1 cellular context compared by ENCODE assay signal in the genomic region with DNA sequence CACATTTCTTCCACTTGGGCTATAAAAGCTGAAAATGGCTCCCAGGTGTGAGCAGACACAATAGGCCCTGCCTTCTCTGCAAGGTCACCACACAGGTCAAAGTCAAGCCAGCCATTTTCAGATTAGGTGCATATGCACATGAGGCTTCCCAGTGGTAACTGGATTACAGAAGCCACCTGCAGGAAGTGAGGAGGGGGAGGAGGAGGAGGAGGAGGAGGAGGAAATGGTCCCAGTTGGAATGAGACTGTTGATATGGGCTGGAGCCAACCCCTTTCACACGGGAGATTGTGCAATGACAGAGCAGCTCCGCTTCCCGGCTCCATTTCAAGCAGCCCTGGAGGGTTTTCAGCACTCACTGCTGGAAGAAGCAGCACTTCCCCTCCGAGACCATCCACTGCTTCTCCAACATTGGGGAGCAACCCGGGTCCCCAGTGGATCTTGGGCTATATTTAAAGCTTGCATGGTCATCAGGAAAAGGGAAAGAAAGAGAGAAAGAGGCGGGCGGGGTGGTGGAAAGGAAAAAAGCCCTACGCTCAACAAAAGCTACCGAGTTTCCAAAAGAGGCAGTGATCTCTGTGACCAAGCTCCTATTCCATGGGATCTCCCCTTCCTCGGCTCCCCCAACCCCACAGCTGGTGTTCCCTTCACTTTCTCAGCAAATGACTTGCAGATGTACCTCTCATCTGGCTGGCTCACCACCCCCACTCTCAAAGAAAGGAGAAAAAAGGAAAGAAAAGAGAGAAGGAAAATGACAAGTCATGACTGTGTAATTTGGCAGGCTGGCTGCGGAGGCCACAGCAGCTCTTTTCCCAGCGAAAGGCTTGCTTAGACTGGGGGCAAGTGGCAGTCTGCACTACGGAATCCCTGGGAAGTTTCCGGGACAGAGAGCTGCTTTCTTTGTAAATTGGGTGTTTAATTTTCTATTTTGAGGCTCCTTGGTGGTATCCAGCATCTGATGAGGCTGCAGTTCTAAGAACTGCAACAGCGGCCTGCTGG.
A peak's percentile ranks its signal among the peaks of the same experiment; 100 is the strongest.
TF ChIP-seq lines count a peak whose summit lies in the region.

No MANE protein-coding gene starts in this region.

TF ChIP-seq in HepG2, 621 proteins besides CTCF, POLR2A, EP300 and RAD21 (continued from another document and continues in another):
- TF ChIP-seq U2AF1 (optimal IDR thresholded peaks at IDR 0.05; ENCODE audit: low read depth, low read length) = no peak
- 0 out of 2 replicates have a peak, but pooled peaks have one; percentile 45 for TF ChIP-seq ZMYM4 (CRISPR knock-in tag; IDR thresholded peaks at IDR 0.05)
- TF ChIP-seq, protein P1, sequence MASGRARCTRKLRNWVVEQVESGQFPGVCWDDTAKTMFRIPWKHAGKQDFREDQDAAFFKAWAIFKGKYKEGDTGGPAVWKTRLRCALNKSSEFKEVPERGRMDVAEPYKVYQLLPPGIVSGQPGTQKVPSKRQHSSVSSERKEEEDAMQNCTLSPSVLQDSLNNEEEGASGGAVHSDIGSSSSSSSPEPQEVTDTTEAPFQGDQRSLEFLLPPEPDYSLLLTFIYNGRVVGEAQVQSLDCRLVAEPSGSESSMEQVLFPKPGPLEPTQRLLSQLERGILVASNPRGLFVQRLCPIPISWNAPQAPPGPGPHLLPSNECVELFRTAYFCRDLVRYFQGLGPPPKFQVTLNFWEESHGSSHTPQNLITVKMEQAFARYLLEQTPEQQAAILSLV (CRISPR knock-in tag; IDR thresholded peaks at IDR 0.05; ENCODE audit: borderline replicate concordance) = no peak
- no peak for TF ChIP-seq NFKBIZ (CRISPR knock-in tag; IDR thresholded peaks at IDR 0.05)
- TF ChIP-seq ZSCAN31 (CRISPR knock-in tag; IDR thresholded peaks at IDR 0.05; ENCODE audit: low read depth) = no peak
- no peak for TF ChIP-seq FOSL2 (CRISPR knock-in tag; IDR thresholded peaks at IDR 0.05)
- TF ChIP-seq MXD4 (CRISPR knock-in tag; IDR thresholded peaks at IDR 0.05) = no peak
- TF ChIP-seq, protein P2, sequence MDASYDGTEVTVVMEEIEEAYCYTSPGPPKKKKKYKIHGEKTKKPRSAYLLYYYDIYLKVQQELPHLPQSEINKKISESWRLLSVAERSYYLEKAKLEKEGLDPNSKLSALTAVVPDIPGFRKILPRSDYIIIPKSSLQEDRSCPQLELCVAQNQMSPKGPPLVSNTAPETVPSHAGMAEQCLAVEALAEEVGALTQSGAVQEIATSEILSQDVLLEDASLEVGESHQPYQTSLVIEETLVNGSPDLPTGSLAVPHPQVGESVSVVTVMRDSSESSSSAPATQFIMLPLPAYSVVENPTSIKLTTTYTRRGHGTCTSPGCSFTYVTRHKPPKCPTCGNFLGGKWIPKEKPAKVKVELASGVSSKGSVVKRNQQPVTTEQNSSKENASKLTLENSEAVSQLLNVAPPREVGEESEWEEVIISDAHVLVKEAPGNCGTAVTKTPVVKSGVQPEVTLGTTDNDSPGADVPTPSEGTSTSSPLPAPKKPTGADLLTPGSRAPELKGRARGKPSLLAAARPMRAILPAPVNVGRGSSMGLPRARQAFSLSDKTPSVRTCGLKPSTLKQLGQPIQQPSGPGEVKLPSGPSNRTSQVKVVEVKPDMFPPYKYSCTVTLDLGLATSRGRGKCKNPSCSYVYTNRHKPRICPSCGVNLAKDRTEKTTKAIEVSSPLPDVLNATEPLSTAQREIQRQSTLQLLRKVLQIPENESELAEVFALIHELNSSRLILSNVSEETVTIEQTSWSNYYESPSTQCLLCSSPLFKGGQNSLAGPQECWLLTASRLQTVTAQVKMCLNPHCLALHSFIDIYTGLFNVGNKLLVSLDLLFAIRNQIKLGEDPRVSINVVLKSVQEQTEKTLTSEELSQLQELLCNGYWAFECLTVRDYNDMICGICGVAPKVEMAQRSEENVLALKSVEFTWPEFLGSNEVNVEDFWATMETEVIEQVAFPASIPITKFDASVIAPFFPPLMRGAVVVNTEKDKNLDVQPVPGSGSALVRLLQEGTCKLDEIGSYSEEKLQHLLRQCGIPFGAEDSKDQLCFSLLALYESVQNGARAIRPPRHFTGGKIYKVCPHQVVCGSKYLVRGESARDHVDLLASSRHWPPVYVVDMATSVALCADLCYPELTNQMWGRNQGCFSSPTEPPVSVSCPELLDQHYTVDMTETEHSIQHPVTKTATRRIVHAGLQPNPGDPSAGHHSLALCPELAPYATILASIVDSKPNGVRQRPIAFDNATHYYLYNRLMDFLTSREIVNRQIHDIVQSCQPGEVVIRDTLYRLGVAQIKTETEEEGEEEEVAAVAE (CRISPR knock-in tag; IDR thresholded peaks at IDR 0.05; ENCODE audit: borderline replicate concordance) = no peak
- peak; percentile 40; the same call in 1 of the 2 replicates for TF ChIP-seq SOX5 (CRISPR knock-in tag; IDR thresholded peaks at IDR 0.05; ENCODE audit: borderline replicate concordance)
- TF ChIP-seq, protein P3, sequence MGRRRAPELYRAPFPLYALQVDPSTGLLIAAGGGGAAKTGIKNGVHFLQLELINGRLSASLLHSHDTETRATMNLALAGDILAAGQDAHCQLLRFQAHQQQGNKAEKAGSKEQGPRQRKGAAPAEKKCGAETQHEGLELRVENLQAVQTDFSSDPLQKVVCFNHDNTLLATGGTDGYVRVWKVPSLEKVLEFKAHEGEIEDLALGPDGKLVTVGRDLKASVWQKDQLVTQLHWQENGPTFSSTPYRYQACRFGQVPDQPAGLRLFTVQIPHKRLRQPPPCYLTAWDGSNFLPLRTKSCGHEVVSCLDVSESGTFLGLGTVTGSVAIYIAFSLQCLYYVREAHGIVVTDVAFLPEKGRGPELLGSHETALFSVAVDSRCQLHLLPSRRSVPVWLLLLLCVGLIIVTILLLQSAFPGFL (CRISPR knock-in tag; IDR thresholded peaks at IDR 0.05) = no peak
- no peak for TF ChIP-seq GZF1 (CRISPR knock-in tag; IDR thresholded peaks at IDR 0.05)
- TF ChIP-seq THYN1 (CRISPR knock-in tag; IDR thresholded peaks at IDR 0.05; ENCODE audit: borderline replicate concordance, low read depth) = no peak
- no peak for TF ChIP-seq ZNF724P (CRISPR knock-in tag; IDR thresholded peaks at IDR 0.05; ENCODE audit: borderline replicate concordance)
- no peak for TF ChIP-seq SAFB2 (CRISPR knock-in tag; IDR thresholded peaks at IDR 0.05; ENCODE audit: borderline replicate concordance, low read depth)
- TF ChIP-seq, protein P4, sequence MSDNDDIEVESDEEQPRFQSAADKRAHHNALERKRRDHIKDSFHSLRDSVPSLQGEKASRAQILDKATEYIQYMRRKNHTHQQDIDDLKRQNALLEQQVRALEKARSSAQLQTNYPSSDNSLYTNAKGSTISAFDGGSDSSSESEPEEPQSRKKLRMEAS (IDR thresholded peaks at IDR 0.05) = peak; percentile 52
- TF ChIP-seq ZNF558 (CRISPR knock-in tag; IDR thresholded peaks at IDR 0.05; ENCODE audit: borderline replicate concordance) = no peak
- TF ChIP-seq DPF2 (CRISPR knock-in tag; IDR thresholded peaks at IDR 0.05; ENCODE audit: borderline replicate concordance, low read depth) = no peak
- TF ChIP-seq TCF7L2 (IDR thresholded peaks at IDR 0.05; ENCODE audit: low read depth, low read length) = no peak
- no peak for TF ChIP-seq FOXK2 (IDR thresholded peaks at IDR 0.05)
- no peak for TF ChIP-seq PHB2 (IDR thresholded peaks at IDR 0.05; ENCODE audit: partially characterized antibody)
- TF ChIP-seq HDAC6 (IDR thresholded peaks at IDR 0.05; ENCODE audit: low read depth, low read length) = no peak
- TF ChIP-seq ZNF556 (CRISPR knock-in tag; IDR thresholded peaks at IDR 0.05; ENCODE audit: borderline replicate concordance) = no peak
- no peak for TF ChIP-seq ZNF431 (CRISPR knock-in tag; IDR thresholded peaks at IDR 0.05; ENCODE audit: borderline replicate concordance, low read depth)
- TF ChIP-seq, protein P5, sequence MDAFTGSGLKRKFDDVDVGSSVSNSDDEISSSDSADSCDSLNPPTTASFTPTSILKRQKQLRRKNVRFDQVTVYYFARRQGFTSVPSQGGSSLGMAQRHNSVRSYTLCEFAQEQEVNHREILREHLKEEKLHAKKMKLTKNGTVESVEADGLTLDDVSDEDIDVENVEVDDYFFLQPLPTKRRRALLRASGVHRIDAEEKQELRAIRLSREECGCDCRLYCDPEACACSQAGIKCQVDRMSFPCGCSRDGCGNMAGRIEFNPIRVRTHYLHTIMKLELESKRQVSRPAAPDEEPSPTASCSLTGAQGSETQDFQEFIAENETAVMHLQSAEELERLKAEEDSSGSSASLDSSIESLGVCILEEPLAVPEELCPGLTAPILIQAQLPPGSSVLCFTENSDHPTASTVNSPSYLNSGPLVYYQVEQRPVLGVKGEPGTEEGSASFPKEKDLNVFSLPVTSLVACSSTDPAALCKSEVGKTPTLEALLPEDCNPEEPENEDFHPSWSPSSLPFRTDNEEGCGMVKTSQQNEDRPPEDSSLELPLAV (CRISPR knock-in tag; conservative IDR thresholded peaks at IDR 0.05; ENCODE audit: low read depth) = no peak
- TF ChIP-seq, protein P6, sequence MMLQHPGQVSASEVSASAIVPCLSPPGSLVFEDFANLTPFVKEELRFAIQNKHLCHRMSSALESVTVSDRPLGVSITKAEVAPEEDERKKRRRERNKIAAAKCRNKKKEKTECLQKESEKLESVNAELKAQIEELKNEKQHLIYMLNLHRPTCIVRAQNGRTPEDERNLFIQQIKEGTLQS (CRISPR knock-in tag; IDR thresholded peaks at IDR 0.05) = no peak
- TF ChIP-seq, protein P7, sequence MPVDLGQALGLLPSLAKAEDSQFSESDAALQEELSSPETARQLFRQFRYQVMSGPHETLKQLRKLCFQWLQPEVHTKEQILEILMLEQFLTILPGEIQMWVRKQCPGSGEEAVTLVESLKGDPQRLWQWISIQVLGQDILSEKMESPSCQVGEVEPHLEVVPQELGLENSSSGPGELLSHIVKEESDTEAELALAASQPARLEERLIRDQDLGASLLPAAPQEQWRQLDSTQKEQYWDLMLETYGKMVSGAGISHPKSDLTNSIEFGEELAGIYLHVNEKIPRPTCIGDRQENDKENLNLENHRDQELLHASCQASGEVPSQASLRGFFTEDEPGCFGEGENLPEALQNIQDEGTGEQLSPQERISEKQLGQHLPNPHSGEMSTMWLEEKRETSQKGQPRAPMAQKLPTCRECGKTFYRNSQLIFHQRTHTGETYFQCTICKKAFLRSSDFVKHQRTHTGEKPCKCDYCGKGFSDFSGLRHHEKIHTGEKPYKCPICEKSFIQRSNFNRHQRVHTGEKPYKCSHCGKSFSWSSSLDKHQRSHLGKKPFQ (CRISPR knock-in tag; IDR thresholded peaks at IDR 0.05; ENCODE audit: insufficient replicate concordance) = no peak
- TF ChIP-seq NR2F1 (CRISPR knock-in tag; IDR thresholded peaks at IDR 0.05) = peak in 1 of 2 experiments; percentile 42; a peak in 1 of 4 replicates
- no peak for TF ChIP-seq ZSCAN20 (CRISPR knock-in tag; IDR thresholded peaks at IDR 0.05; ENCODE audit: borderline replicate concordance)
- no peak for TF ChIP-seq ZNF720 (CRISPR knock-in tag; IDR thresholded peaks at IDR 0.05)
- no peak for TF ChIP-seq ZFY (CRISPR knock-in tag; IDR thresholded peaks at IDR 0.05)
- no peak for TF ChIP-seq NFATC3 (CRISPR knock-in tag; IDR thresholded peaks at IDR 0.05)
- TF ChIP-seq PHF21A (CRISPR knock-in tag; IDR thresholded peaks at IDR 0.05) = peak; percentile 57; the same call in 1 of the 2 replicates
- TF ChIP-seq MLLT10 (CRISPR knock-in tag; IDR thresholded peaks at IDR 0.05) = no peak
- TF ChIP-seq ZNF569 (CRISPR knock-in tag; IDR thresholded peaks at IDR 0.05; ENCODE audit: borderline replicate concordance) = no peak
- TF ChIP-seq, protein P8, sequence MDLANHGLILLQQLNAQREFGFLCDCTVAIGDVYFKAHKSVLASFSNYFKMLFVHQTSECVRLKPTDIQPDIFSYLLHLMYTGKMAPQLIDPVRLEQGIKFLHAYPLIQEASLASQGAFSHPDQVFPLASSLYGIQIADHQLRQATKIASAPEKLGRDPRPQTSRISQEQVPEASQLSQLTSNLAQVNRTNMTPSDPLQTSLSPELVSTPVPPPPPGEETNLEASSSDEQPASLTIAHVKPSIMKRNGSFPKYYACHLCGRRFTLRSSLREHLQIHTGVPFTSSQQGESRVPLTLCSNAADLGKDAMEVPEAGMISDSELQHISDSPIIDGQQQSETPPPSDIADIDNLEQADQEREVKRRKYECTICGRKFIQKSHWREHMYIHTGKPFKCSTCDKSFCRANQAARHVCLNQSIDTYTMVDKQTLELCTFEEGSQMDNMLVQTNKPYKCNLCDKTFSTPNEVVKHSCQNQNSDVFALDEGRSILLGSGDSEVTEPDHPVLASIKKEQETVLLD (CRISPR knock-in tag; IDR thresholded peaks at IDR 0.05; ENCODE audit: low read depth) = 0 out of 2 replicates have a peak, but pooled peaks have one; percentile 5
- TF ChIP-seq SNAI1 (CRISPR knock-in tag; IDR thresholded peaks at IDR 0.05; ENCODE audit: borderline replicate concordance) = no peak
- TF ChIP-seq NFRKB (IDR thresholded peaks at IDR 0.05) = no peak
- no peak for TF ChIP-seq SMAD9 (CRISPR knock-in tag; IDR thresholded peaks at IDR 0.05)
- TF ChIP-seq, protein P9, sequence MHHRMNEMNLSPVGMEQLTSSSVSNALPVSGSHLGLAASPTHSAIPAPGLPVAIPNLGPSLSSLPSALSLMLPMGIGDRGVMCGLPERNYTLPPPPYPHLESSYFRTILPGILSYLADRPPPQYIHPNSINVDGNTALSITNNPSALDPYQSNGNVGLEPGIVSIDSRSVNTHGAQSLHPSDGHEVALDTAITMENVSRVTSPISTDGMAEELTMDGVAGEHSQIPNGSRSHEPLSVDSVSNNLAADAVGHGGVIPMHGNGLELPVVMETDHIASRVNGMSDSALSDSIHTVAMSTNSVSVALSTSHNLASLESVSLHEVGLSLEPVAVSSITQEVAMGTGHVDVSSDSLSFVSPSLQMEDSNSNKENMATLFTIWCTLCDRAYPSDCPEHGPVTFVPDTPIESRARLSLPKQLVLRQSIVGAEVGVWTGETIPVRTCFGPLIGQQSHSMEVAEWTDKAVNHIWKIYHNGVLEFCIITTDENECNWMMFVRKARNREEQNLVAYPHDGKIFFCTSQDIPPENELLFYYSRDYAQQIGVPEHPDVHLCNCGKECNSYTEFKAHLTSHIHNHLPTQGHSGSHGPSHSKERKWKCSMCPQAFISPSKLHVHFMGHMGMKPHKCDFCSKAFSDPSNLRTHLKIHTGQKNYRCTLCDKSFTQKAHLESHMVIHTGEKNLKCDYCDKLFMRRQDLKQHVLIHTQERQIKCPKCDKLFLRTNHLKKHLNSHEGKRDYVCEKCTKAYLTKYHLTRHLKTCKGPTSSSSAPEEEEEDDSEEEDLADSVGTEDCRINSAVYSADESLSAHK (CRISPR knock-in tag; IDR thresholded peaks at IDR 0.05; ENCODE audit: borderline replicate concordance) = no peak
- TF ChIP-seq KDM1A (CRISPR knock-in tag; IDR thresholded peaks at IDR 0.05) = no peak
- TF ChIP-seq, protein P10, sequence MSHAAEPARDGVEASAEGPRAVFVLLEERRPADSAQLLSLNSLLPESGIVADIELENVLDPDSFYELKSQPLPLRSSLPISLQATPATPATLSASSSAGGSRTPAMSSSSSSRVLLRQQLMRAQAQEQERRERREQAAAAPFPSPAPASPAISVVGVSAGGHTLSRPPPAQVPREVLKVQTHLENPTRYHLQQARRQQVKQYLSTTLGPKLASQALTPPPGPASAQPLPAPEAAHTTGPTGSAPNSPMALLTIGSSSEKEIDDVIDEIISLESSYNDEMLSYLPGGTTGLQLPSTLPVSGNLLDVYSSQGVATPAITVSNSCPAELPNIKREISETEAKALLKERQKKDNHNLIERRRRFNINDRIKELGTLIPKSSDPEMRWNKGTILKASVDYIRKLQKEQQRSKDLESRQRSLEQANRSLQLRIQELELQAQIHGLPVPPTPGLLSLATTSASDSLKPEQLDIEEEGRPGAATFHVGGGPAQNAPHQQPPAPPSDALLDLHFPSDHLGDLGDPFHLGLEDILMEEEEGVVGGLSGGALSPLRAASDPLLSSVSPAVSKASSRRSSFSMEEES (CRISPR knock-in tag; IDR thresholded peaks at IDR 0.05) = no peak
- no peak for TF ChIP-seq MTF2 (CRISPR knock-in tag; IDR thresholded peaks at IDR 0.05; ENCODE audit: borderline replicate concordance)
